Comparison of ENCODE assay signal across 10 cellular contexts in genomic region chr17:15741624-15742023, GRCh38. TPM values are rescaled to one million over a fixed set of nuclear protein-coding genes. Genes with fewer than 3 reads are reported as not detected.
"Had no signal": no experiment of that assay in that cellular context is flagged by ENCODE, and none has a peak within 500 bp of the region (broad histone marks: within the 10 kb centered on the region; RNA-seq: fewer than 3 reads in every experiment).

No MANE protein-coding gene starts in this region.

- H3K9ac ChIP-seq: GM23248 had no signal

- H3K4me3 Mint-ChIP-seq: H9, IgD-negative memory B cell had no signal

- H3K9me3 Mint-ChIP-seq: IgD-negative memory B cell had no signal

- H3K27me3 Mint-ChIP-seq: IgD-negative memory B cell had no signal

- H2AFZ ChIP-seq: GM23248 had no signal

- H3K36me3 Mint-ChIP-seq: IgD-negative memory B cell had no signal

- H3K27ac Mint-ChIP-seq: H9, IgD-negative memory B cell had no signal

- H3K4me1 Mint-ChIP-seq: H9 had no signal

- DNase-seq: GM23248, GOT3, H9, HCEC 1CT, KBM-7 had no signal

- H3K27ac ChIP-seq: GM23248, HL-60 had no signal

- H3K4me3 ChIP-seq: GM23248 had no signal

RNA-seq across cellular contexts. Expression of gene TBC1D26, which starts 9.5 kb away (rescaled TPM):
- total RNA-seq: GM23248, H4, HepG2, HT1080 had no signal
- polyA plus RNA-seq: GM23248, IgD-negative memory B cell had no signal
